ENCODE assay signal across 13 cellular contexts in genomic region chr13:111577956-111578595, GRCh38.
"Had no signal": no experiment of that assay in that cellular context is flagged by ENCODE, and none has a peak within 500 bp of the region (broad histone marks: within the 10 kb centered on the region; RNA-seq: fewer than 3 reads in every experiment).

No MANE protein-coding gene starts in this region.

- H3K36me3 ChIP-seq: heart left ventricle, lower lobe of right lung, thoracic aorta had no signal

- H3K9me3 ChIP-seq: psoas muscle had no signal

- H3K4me3 ChIP-seq: dorsolateral prefrontal cortex, heart left ventricle, lower lobe of right lung, psoas muscle, thoracic aorta had no signal

- ATAC-seq: activated naive CD8-positive, alpha-beta T cell treated with anti-CD3 and anti-CD28 coated beads, Interleukin-2, amount 50 U/mL, for 24 hours; heart left ventricle; psoas muscle; sciatic nerve had no signal

- H3K27me3 ChIP-seq: dorsolateral prefrontal cortex had no signal

- DNase-seq: activated CD4-positive, CD25-positive, alpha-beta regulatory T cell treated with anti-CD3 and anti-CD28 coated beads, Interleukin-2, amount 50 U/mL, for 72 hours; activated naive CD4-positive, alpha-beta T cell treated with anti-CD3 and anti-CD28 coated beads for 36 hours; activated naive CD8-positive, alpha-beta T cell treated with anti-CD3 and anti-CD28 coated beads, Interleukin-2, amount 50 U/mL, for 24 hours; activated T-cell treated with anti-CD3 and anti-CD28 coated beads for 4 hours; cerebellar nuclear complex; dorsolateral prefrontal cortex; endodermal cell; lower lobe of right lung; psoas muscle; stimulated activated CD4-positive, alpha-beta T cell treated with anti-CD3 and anti-CD28 coated beads, Interleukin-1b, Interleukin-23, amount 100 ng/mL, for 48 hours had no signal

- H3K4me1 ChIP-seq: heart left ventricle, lower lobe of right lung, psoas muscle had no signal

- H3K27ac ChIP-seq: dorsolateral prefrontal cortex, heart left ventricle, lower lobe of right lung, psoas muscle, thoracic aorta had no signal
